Comparison of ENCODE assay signal across 9 cellular contexts in genomic region chrX:106170318-106170717, GRCh38. TPM values are rescaled to one million over a fixed set of nuclear protein-coding genes. Genes with fewer than 3 reads are reported as not detected.
A peak's percentile ranks its signal among the peaks of the same experiment; 100 is the strongest.
DNase-seq lines count a peak whose midpoint lies in the region; ATAC-seq and TF ChIP-seq lines count a peak whose summit lies in the region.
"Had no signal": no experiment of that assay in that cellular context is flagged by ENCODE, and none has a peak within 500 bp of the region (broad histone marks: within the 10 kb centered on the region; RNA-seq: fewer than 3 reads in every experiment).

No MANE protein-coding gene starts in this region.

- no TSS peak for BruUV-seq in Panc1 (replicated peaks; lab: Mats Ljungman, UMichigan)

- no peaks in the 10 kb centered on the region for H3K4me1 ChIP-seq in Panc1 (ENCODE audit: control insufficient read depth, insufficient read depth, low read length)

- H3K4me3 ChIP-seq in Panc1 (ENCODE audit: low read depth in 2 of 2, low read length in 2 of 2) = no peak overlapping the region

- ATAC-seq in Panc1 = no peak
- ATAC-seq in HG03280 (IDR thresholded peaks at IDR 0.05; ENCODE audit: unreplicated experiment) = no peak

- intact Hi-C loops in Panc1 (cut with micrococcal nuclease; ENCODE audit: unreplicated experiment) = loop anchor here (10.0 kb wide), 1 partner anchor 224 kb away; no protein-coding TSS in a partner anchor

- H3K27ac ChIP-seq in Panc1 (ENCODE audit: low read length) = no peak overlapping the region

- H3K9me3 ChIP-seq in Panc1 (ENCODE audit: control insufficient read depth, insufficient read depth, low read depth, low read length) = no peaks in the 10 kb centered on the region

- TF ChIP-seq CTCF in GM13977 (IDR thresholded peaks at IDR 0.05; ENCODE audit: extremely low read depth, insufficient read depth, missing control alignments) (peak; percentile 30), Panc1 (IDR thresholded peaks at IDR 0.05) (peak; percentile 53; the same call in 1 of the 2 replicates)

- CTCF ChIA-PET in Panc1 (lab: Charles Lee) = no interaction called here

- POLR2A ChIA-PET in Panc1 (lab: Charles Lee) = no interaction called here

- H3K36me3 ChIP-seq in Panc1 (ENCODE audit: control insufficient read depth, insufficient read depth, low read length) = no peaks in the 10 kb centered on the region

- H3K27me3 ChIP-seq in Panc1 (ENCODE audit: control insufficient read depth, insufficient read depth, low read length) = peaks cover 9% of the 10 kb centered on the region

- in situ Hi-C loops in GM13977 (cut with MboI; ENCODE audit: low pct_unique_long_range_greater_than_20kb, low sequenced_read_pairs, unreplicated experiment) = no loop called here
- in situ Hi-C loops in Panc1 (cut with HindIII; ENCODE audit: low pct_unique_long_range_greater_than_20kb, low sequenced_read_pairs) = no loop called here

- DNase-seq in GM13977 (ENCODE audit: low spot score) (no peak), Panc1 (ENCODE audit: low read depth, low spot score) (no peak), fibroblast of the conjunctiva (ENCODE audit: low read depth) (peak; percentile 4), renal cortical epithelial cell (ENCODE audit: low read depth) (peak; percentile 23), NCI-H1105 (lab: John Stamatoyannopoulos, UW) (no peak), GM19238 (ENCODE audit: insufficient read length, low spot score) (no peak)
- DNase-seq: activated CD8-positive, alpha-beta memory T cell treated with anti-CD3 and anti-CD28 coated beads, Interleukin-2, amount 50 U/mL, for 48 hours; NCI-H526 treated with DMSO at 0.1 percent for 48 hours had no signal

RNA-seq across cellular contexts. Expression of gene PWWP3B, which starts 2.2 kb away (rescaled TPM):
- total RNA-seq in Panc1 (2021; ENCODE audit: unreplicated experiment) (not detected), renal cortical epithelial cell (1.0 and 1.5 TPM in 2 replicates)
- not detected for polyA plus RNA-seq in Panc1 (2012; ENCODE audit: insufficient read length)

Comparison
In these comparisons a context has a peak if more than half of its experiments do, and no peak if none do; other contexts are left out.
1. DNase-seq: peak in fibroblast of the conjunctiva (single experiment) and renal cortical epithelial cell (single experiment); none in GM13977 (single experiment), Panc1 (single experiment), NCI-H1105 (single experiment) and GM19238 (single experiment).